9 cellular contexts compared by ENCODE assay signal in the genomic region with DNA sequence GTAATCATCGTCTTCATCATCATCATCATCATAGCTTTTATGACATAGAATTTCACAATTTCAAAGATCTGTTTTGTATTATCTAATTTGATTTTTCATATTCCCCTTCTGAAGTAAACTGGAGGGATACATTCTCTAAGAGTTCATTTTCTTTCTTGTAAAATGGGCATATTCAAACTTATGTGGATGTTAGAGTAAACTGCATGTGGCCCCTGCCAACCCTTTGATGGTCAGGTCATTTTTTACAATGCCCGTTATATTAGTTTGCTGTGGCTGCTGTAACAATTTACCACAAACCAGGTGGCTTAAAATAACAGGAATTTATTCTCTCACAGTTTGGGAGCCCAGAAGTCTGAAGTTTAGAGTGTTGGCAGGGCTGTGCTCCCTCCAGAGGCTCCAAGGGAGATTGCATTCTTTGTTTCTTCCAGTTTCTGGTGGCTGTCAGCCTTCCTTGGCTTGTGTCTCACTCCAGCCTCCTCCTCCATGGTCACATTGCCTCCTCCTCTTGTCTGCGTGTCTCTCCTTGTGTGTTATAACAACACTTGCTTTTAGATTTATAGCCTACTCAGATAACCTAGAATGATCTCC.
DNase-seq lines count a peak whose midpoint lies in the region; ATAC-seq and TF ChIP-seq lines count a peak whose summit lies in the region.
"Had no signal": no experiment of that assay in that cellular context is flagged by ENCODE, and none has a peak within 500 bp of the region (broad histone marks: within the 10 kb centered on the region; RNA-seq: fewer than 3 reads in every experiment).

No MANE protein-coding gene starts in this region.

- CTCF ChIA-PET in RWPE1 (lab: Yijun Ruan, JAX), result interaction anchor here (0.6 kb wide), 1 partner anchor 1472 kb away, joined by 4 read pairs; no protein-coding TSS in a partner anchor

- H3K27me3 Mint-ChIP-seq in activated T-helper 1 cell treated with anti-CD3 and anti-CD28 coated beads, Interleukin-12 subunit alpha, Interleukin-12 subunit beta, Interleukin-2, Interleukin-4 antibody, amounts not matched to agents 30 ng/mL and 10 ng/mL and 1 ng/mL, durations not matched to agents 14 hours and 24 hours and 36 hours (ENCODE audit: insufficient read depth), result peaks cover 1% of the 10 kb centered on the region
- H3K27me3 Mint-ChIP-seq: CD4-positive, CD25-positive, alpha-beta regulatory T cell had no signal

- DNase-seq in NCI-H2107 treated with DMSO at 0.1 percent for 48 hours (lab: John Stamatoyannopoulos, UW; ENCODE audit: unreplicated experiment) (peak; percentile 7), NCI-H2107 (lab: John Stamatoyannopoulos, UW) (no peak), RWPE1 (ENCODE audit: low spot score) (peak; percentile 19), iPS DF 19.7 (ENCODE audit: low read depth, low spot score) (peak; percentile 45), anterior cingulate cortex (lab: John Stamatoyannopoulos, UW) (no peak)
- no peak for DNase-seq in activated T-helper 1 cell treated with anti-CD3 and anti-CD28 coated beads, Interleukin-12 subunit alpha, Interleukin-12 subunit beta, Interleukin-2, Interleukin-4 antibody, amounts not matched to agents 30 ng/mL and 10 ng/mL and 1 ng/mL, durations not matched to agents 14 hours and 24 hours and 36 hours (ENCODE audit: low spot score)
- DNase-seq: CD4-positive, CD25-positive, alpha-beta regulatory T cell had no signal

- H3K27ac Mint-ChIP-seq in activated T-helper 1 cell treated with anti-CD3 and anti-CD28 coated beads, Interleukin-12 subunit alpha, Interleukin-12 subunit beta, Interleukin-2, Interleukin-4 antibody, amounts not matched to agents 30 ng/mL and 10 ng/mL and 1 ng/mL, durations not matched to agents 14 hours and 24 hours and 36 hours, result no peak overlapping the region
- H3K27ac Mint-ChIP-seq: CD4-positive, CD25-positive, alpha-beta regulatory T cell had no signal

- POLR2A ChIA-PET in RWPE1 (lab: Yijun Ruan, JAX; ENCODE audit: low non-redundant PET), result no interaction called here

- no peak overlapping the region for H3K4me3 Mint-ChIP-seq in activated T-helper 1 cell treated with anti-CD3 and anti-CD28 coated beads, Interleukin-12 subunit alpha, Interleukin-12 subunit beta, Interleukin-2, Interleukin-4 antibody, amounts not matched to agents 30 ng/mL and 10 ng/mL and 1 ng/mL, durations not matched to agents 14 hours and 24 hours and 36 hours
- H3K4me3 Mint-ChIP-seq: CD4-positive, CD25-positive, alpha-beta regulatory T cell had no signal

- intact Hi-C loops in activated T-helper 1 cell treated with anti-CD3 and anti-CD28 coated beads, Interleukin-12 subunit alpha, Interleukin-12 subunit beta, Interleukin-2, Interleukin-4 antibody, amounts not matched to agents 30 ng/mL and 10 ng/mL and 1 ng/mL, durations not matched to agents 14 hours and 24 hours and 36 hours (cut with micrococcal nuclease), result loop anchor here (5.0 kb wide), 1 partner anchor 118 kb away; no protein-coding TSS in a partner anchor

- H3K4me1 Mint-ChIP-seq in activated T-helper 1 cell treated with anti-CD3 and anti-CD28 coated beads, Interleukin-12 subunit alpha, Interleukin-12 subunit beta, Interleukin-2, Interleukin-4 antibody, amounts not matched to agents 30 ng/mL and 10 ng/mL and 1 ng/mL, durations not matched to agents 14 hours and 24 hours and 36 hours (ENCODE audit: low read depth), result no peaks in the 10 kb centered on the region
- H3K4me1 Mint-ChIP-seq: CD4-positive, CD25-positive, alpha-beta regulatory T cell had no signal

- no peaks in the 10 kb centered on the region for H3K9me3 Mint-ChIP-seq in activated T-helper 1 cell treated with anti-CD3 and anti-CD28 coated beads, Interleukin-12 subunit alpha, Interleukin-12 subunit beta, Interleukin-2, Interleukin-4 antibody, amounts not matched to agents 30 ng/mL and 10 ng/mL and 1 ng/mL, durations not matched to agents 14 hours and 24 hours and 36 hours

- peak; percentile 64 for ATAC-seq in HG02798 (IDR thresholded peaks at IDR 0.05; ENCODE audit: poor library complexity, unreplicated experiment)
- ATAC-seq in activated CD4-positive, CD25-positive, alpha-beta regulatory T cell treated with anti-CD3 and anti-CD28 coated beads, Interleukin-2, amount 50 U/mL, for 24 hours, result no peak

- no peaks in the 10 kb centered on the region for H3K36me3 Mint-ChIP-seq in activated T-helper 1 cell treated with anti-CD3 and anti-CD28 coated beads, Interleukin-12 subunit alpha, Interleukin-12 subunit beta, Interleukin-2, Interleukin-4 antibody, amounts not matched to agents 30 ng/mL and 10 ng/mL and 1 ng/mL, durations not matched to agents 14 hours and 24 hours and 36 hours (ENCODE audit: low read depth)
- H3K36me3 Mint-ChIP-seq: CD4-positive, CD25-positive, alpha-beta regulatory T cell had no signal

- no peak overlapping the region for H3K27ac ChIP-seq in RWPE1

- TF ChIP-seq CTCF in RWPE1 (conservative IDR thresholded peaks at IDR 0.05; ENCODE audit: low read depth), result peak; percentile 36

Comparison
In these comparisons a context has a peak if more than half of its experiments do, and no peak if none do; other contexts are left out.
1. DNase-seq: peak in NCI-H2107 treated with DMSO at 0.1 percent for 48 hours (single experiment), RWPE1 (single experiment) and iPS DF 19.7 (single experiment); none in NCI-H2107 (single experiment), anterior cingulate cortex (0 of 58) and activated T-helper 1 cell treated with anti-CD3 and anti-CD28 coated beads, Interleukin-12 subunit alpha, Interleukin-12 subunit beta, Interleukin-2, Interleukin-4 antibody, amounts not matched to agents 30 ng/mL and 10 ng/mL and 1 ng/mL, durations not matched to agents 14 hours and 24 hours and 36 hours (single experiment).